ENCODE assay signal across 8 cellular contexts in the genomic region with DNA sequence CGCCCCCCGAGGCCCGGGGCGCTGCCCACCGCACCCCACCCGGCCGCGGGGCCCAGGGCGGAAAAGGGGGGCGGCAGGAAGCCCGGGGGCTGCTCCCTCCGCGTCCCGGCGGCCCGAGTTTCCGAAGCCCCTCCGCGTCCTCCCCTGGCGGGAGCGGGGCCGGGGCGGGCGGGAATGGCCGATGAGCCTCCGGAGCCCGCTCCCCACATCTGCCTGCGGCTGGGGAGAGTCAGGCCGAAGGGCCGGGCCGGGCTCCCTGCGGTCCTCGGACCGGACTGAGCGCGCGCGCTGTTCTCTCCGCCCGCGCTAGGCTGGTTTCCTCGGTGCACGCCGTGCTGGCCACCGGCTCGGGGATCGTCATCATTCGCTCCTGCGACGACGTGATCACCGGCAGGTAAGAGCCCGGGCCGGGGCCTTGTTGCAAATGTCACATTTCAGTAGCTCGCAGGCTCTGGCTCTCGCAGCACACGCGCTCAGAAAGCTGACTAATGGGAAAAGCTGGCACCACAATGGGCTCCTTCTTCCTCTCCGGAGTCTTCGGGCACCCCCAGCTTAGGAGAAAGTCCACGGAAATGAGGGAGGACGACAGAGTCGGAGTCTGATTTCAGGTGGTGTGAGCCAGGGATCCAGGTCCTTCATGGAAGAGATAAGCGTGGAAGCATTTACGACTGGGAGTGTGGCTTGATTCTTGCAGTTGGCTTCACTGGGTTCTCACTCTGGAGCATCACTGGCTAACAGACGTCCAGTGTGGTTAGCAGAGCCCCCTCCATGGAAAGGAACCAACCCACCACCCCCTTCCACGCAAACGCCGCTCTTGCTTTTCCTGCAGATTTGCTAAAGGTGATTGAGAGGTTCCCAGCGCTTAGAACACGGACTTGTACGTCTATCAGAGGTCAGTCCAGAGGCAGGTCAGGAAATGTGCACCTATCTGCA. TPM values are rescaled to one million over a fixed set of nuclear protein-coding genes. Genes with fewer than 3 reads are reported as not detected.
DNase-seq lines count a peak whose midpoint lies in the region; ATAC-seq and TF ChIP-seq lines count a peak whose summit lies in the region.

No MANE protein-coding gene starts in this region.

- POLR2A ChIA-PET in activated CD8-positive, alpha-beta T cell treated with anti-CD3 and anti-CD28 coated beads, Interleukin-2, amount 10 ng/mL, durations not matched to agents 7 days and 5 days (lab: Charles Lee): interaction anchor here (1.1 kb wide), 1 partner anchor 50 kb away, joined by 3 read pairs; the partner anchor contains the start of genes GLOD4 and MRM3
- POLR2A ChIA-PET in naive thymus-derived CD4-positive, alpha-beta T cell (lab: Charles Lee): interaction anchor here (0.9 kb wide), 1 partner anchor 18 kb away, joined by 3 read pairs; no protein-coding TSS in a partner anchor

- H4K20me1 ChIP-seq in BLaER1 treated with 17β-estradiol and CSF1 and Interleukin-3, amounts not matched to agents 10 nM and 100 nM: peaks cover 0 to 47% (median 14%) of the 10 kb centered on the region in 11 experiments; a peak in 11 of 22 replicates
- H4K20me1 ChIP-seq in KMS-11 (ENCODE audit: insufficient read depth): no peaks in the 10 kb centered on the region

- no peaks in the 10 kb centered on the region for H3K79me2 ChIP-seq in KMS-11 (ENCODE audit: insufficient read depth, low read depth)

- no peaks in the 10 kb centered on the region for H3K9me3 Mint-ChIP-seq in activated CD8-positive, alpha-beta T cell treated with anti-CD3 and anti-CD28 coated beads, Interleukin-2, amount 10 ng/mL, durations not matched to agents 7 days and 5 days (ENCODE audit: insufficient read depth)
- no peaks in the 10 kb centered on the region for H3K9me3 Mint-ChIP-seq in naive thymus-derived CD4-positive, alpha-beta T cell
- no peaks in the 10 kb centered on the region for H3K9me3 Mint-ChIP-seq in type B pancreatic cell

- H3K4me1 ChIP-seq in BLaER1 treated with 17β-estradiol and CSF1 and Interleukin-3, amounts not matched to agents 10 nM and 100 nM: peaks cover 15 to 42% (median 27%) of the 10 kb centered on the region in 10 experiments
- H3K4me1 ChIP-seq in KMS-11 (ENCODE audit: low read depth, poor library complexity, severe bottlenecking) (no peaks in the 10 kb centered on the region), esophagus squamous epithelium (peaks cover 20 to 69% (median 25%) of the 10 kb centered on the region in 3 donors)
- H3K4me1 ChIP-seq in naive thymus-derived CD4-positive, alpha-beta T cell (ENCODE audit: control insufficient read depth in 2 of 2, insufficient read depth in 2 of 2, low read length in 2 of 2): peaks cover 4 to 9% of the 10 kb centered on the region in 2 donors

- H3K9me3 ChIP-seq in BLaER1 treated with 17β-estradiol and CSF1 and Interleukin-3, amounts not matched to agents 10 nM and 100 nM (replicated peaks in 1 of 11): no peaks in the 10 kb centered on the region
- no peaks in the 10 kb centered on the region for H3K9me3 ChIP-seq in esophagus squamous epithelium
- no peaks in the 10 kb centered on the region for H3K9me3 ChIP-seq in naive thymus-derived CD4-positive, alpha-beta T cell (ENCODE audit: control insufficient read depth in 2 of 3, low read length in 3 of 3)

- peak overlapping the region; percentile 85 to 97 (median 92) for H3K9ac ChIP-seq in BLaER1 treated with 17β-estradiol and CSF1 and Interleukin-3, amounts not matched to agents 10 nM and 100 nM
- H3K9ac ChIP-seq in KMS-11: peak overlapping the region; percentile 37; the same call in 1 of the 2 replicates

- H3K36me3 Mint-ChIP-seq in activated CD8-positive, alpha-beta T cell treated with anti-CD3 and anti-CD28 coated beads, Interleukin-2, amount 10 ng/mL, durations not matched to agents 7 days and 5 days (ENCODE audit: low read depth): peaks cover 32% of the 10 kb centered on the region
- H3K36me3 Mint-ChIP-seq in naive thymus-derived CD4-positive, alpha-beta T cell: peaks cover 0 to 11% (median 0%) of the 10 kb centered on the region in 5 donors
- peaks cover 11% of the 10 kb centered on the region for H3K36me3 Mint-ChIP-seq in type B pancreatic cell

- peak overlapping the region; percentile 71 to 93 (median 90) for H3K27ac ChIP-seq in BLaER1 treated with 17β-estradiol and CSF1 and Interleukin-3, amounts not matched to agents 10 nM and 100 nM
- H3K27ac ChIP-seq in KMS-11: no peak overlapping the region
- H3K27ac ChIP-seq in esophagus squamous epithelium: peak overlapping the region; percentile 84 to 94 (median 91)
- H3K27ac ChIP-seq in naive thymus-derived CD4-positive, alpha-beta T cell (ENCODE audit: low read depth, low read length): peak overlapping the region; percentile 14

- intact Hi-C loops in esophagus squamous epithelium (cut with DNase I): no loop called here
- intact Hi-C loops in naive thymus-derived CD4-positive, alpha-beta T cell (cut with micrococcal nuclease): loop anchor here (1.0 to 5.0 kb wide), 5 partner anchors 19 to 244 kb away; partner anchors contain the start of genes GEMIN4 (in 2 of the 2), VPS53 (in 2 of the 2), GLOD4 (in 1 of the 2) and MRM3 (in 1 of the 2)

- DNase-seq in activated CD8-positive, alpha-beta T cell treated with anti-CD3 and anti-CD28 coated beads, Interleukin-2, amount 10 ng/mL, durations not matched to agents 7 days and 5 days: peak; percentile 61
- DNase-seq in esophagus squamous epithelium (lab: John Stamatoyannopoulos, UW): no peak
- peak in 3 of 9 donors; percentile 14 to 59 (median 16) for DNase-seq in naive thymus-derived CD4-positive, alpha-beta T cell
- DNase-seq in type B pancreatic cell (ENCODE audit: extremely low spot score, unreplicated experiment): peak; percentile 74
- no peak for DNase-seq in T-helper 9 cell

- H3K36me3 ChIP-seq in BLaER1 treated with 17β-estradiol and CSF1 and Interleukin-3, amounts not matched to agents 10 nM and 100 nM: peaks cover 10 to 45% (median 37%) of the 10 kb centered on the region in 11 experiments
- H3K36me3 ChIP-seq in KMS-11 (ENCODE audit: insufficient read depth): no peaks in the 10 kb centered on the region
- H3K36me3 ChIP-seq in esophagus squamous epithelium: peaks cover 0 to 18% (median 4%) of the 10 kb centered on the region in 3 donors
- no peaks in the 10 kb centered on the region for H3K36me3 ChIP-seq in naive thymus-derived CD4-positive, alpha-beta T cell (ENCODE audit: control insufficient read depth in 2 of 3, insufficient read depth in 3 of 3, low read length in 3 of 3)

- no peaks in the 10 kb centered on the region for H3K27me3 ChIP-seq in BLaER1 treated with 17β-estradiol and CSF1 and Interleukin-3, amounts not matched to agents 10 nM and 100 nM
- no peaks in the 10 kb centered on the region for H3K27me3 ChIP-seq in KMS-11 (ENCODE audit: insufficient read depth, low read depth)
- no peaks in the 10 kb centered on the region for H3K27me3 ChIP-seq in esophagus squamous epithelium
- no peaks in the 10 kb centered on the region for H3K27me3 ChIP-seq in naive thymus-derived CD4-positive, alpha-beta T cell (ENCODE audit: control insufficient read depth in 2 of 2, insufficient read depth in 2 of 2, low read length in 2 of 2)

- H3K27me3 Mint-ChIP-seq in activated CD8-positive, alpha-beta T cell treated with anti-CD3 and anti-CD28 coated beads, Interleukin-2, amount 10 ng/mL, durations not matched to agents 7 days and 5 days (ENCODE audit: low read depth): no peaks in the 10 kb centered on the region
- peaks cover 0 to 9% (median 0%) of the 10 kb centered on the region in 5 donors for H3K27me3 Mint-ChIP-seq in naive thymus-derived CD4-positive, alpha-beta T cell
- no peaks in the 10 kb centered on the region for H3K27me3 Mint-ChIP-seq in type B pancreatic cell

- peaks cover 27% of the 10 kb centered on the region for H3K4me1 Mint-ChIP-seq in activated CD8-positive, alpha-beta T cell treated with anti-CD3 and anti-CD28 coated beads, Interleukin-2, amount 10 ng/mL, durations not matched to agents 7 days and 5 days (ENCODE audit: low read depth)
- peaks cover 0 to 35% (median 6%) of the 10 kb centered on the region in 7 donors for H3K4me1 Mint-ChIP-seq in naive thymus-derived CD4-positive, alpha-beta T cell
- peaks cover 19% of the 10 kb centered on the region for H3K4me1 Mint-ChIP-seq in type B pancreatic cell (ENCODE audit: unreplicated experiment)

- CTCF ChIA-PET in activated CD8-positive, alpha-beta T cell treated with anti-CD3 and anti-CD28 coated beads, Interleukin-2, amount 10 ng/mL, durations not matched to agents 7 days and 5 days (lab: Charles Lee): interaction anchor here (0.9 to 1.3 kb wide), 2 partner anchors 18 to 22 kb away, joined by 3 to 5 read pairs; partner anchors contain the start of gene GEMIN4
- CTCF ChIA-PET in naive thymus-derived CD4-positive, alpha-beta T cell (lab: Charles Lee): no interaction called here

- TF ChIP-seq CTCF in KMS-11 (conservative IDR thresholded peaks at IDR 0.05; ENCODE audit: low read depth, low read length) (no peak), esophagus squamous epithelium (IDR thresholded peaks at IDR 0.05) (no peak), type B pancreatic cell (conservative IDR thresholded peaks at IDR 0.05) (no peak)

- WGBS in esophagus squamous epithelium, 2 donors: 27 to 31% methylated on average over 9 to 14 of the region's 72 CpGs

- peak in 1 of 4 donors; percentile 12 for TF ChIP-seq POLR2A in esophagus squamous epithelium (IDR thresholded peaks at IDR 0.05)

- H3K4me2 ChIP-seq in BLaER1 treated with 17β-estradiol and CSF1 and Interleukin-3, amounts not matched to agents 10 nM and 100 nM: peak overlapping the region; percentile 82 to 98 (median 94)
- peak overlapping the region; percentile 29; the same call in 1 of the 2 replicates for H3K4me2 ChIP-seq in KMS-11

- no peak overlapping the region for H2AFZ ChIP-seq in KMS-11 (ENCODE audit: low read depth)

- H3K4me3 ChIP-seq in BLaER1 treated with 17β-estradiol and CSF1 and Interleukin-3, amounts not matched to agents 10 nM and 100 nM: peak overlapping the region; percentile 83 to 94 (median 90)
- H3K4me3 ChIP-seq in KMS-11 (IDR thresholded peaks at IDR 0.05; ENCODE audit: insufficient read depth, low read depth, low read length) (no peak overlapping the region), esophagus squamous epithelium (peak overlapping the region; percentile 79 to 98 (median 90))
- H3K4me3 ChIP-seq in naive thymus-derived CD4-positive, alpha-beta T cell (ENCODE audit: low read length): peak overlapping the region; percentile 33

- peak overlapping the region; percentile 83 for H3K27ac Mint-ChIP-seq in activated CD8-positive, alpha-beta T cell treated with anti-CD3 and anti-CD28 coated beads, Interleukin-2, amount 10 ng/mL, durations not matched to agents 7 days and 5 days
- H3K27ac Mint-ChIP-seq in naive thymus-derived CD4-positive, alpha-beta T cell: peak overlapping the region in 3 of 9 donors; percentile 23 to 86 (median 47)
- H3K27ac Mint-ChIP-seq in type B pancreatic cell: peak overlapping the region; percentile 86

- ATAC-seq in GM19438 (IDR thresholded peaks at IDR 0.05; ENCODE audit: low read depth, unreplicated experiment): peak; percentile 32
- ATAC-seq in activated CD8-positive, alpha-beta T cell treated with anti-CD3 and anti-CD28 coated beads, Interleukin-2, amount 10 ng/mL, durations not matched to agents 7 days and 5 days: peak; percentile 43
- peak; percentile 44 for ATAC-seq in naive thymus-derived CD4-positive, alpha-beta T cell

- peak overlapping the region; percentile 85 for H3K4me3 Mint-ChIP-seq in activated CD8-positive, alpha-beta T cell treated with anti-CD3 and anti-CD28 coated beads, Interleukin-2, amount 10 ng/mL, durations not matched to agents 7 days and 5 days
- peak overlapping the region; percentile 69 to 90 (median 84) for H3K4me3 Mint-ChIP-seq in naive thymus-derived CD4-positive, alpha-beta T cell
- H3K4me3 Mint-ChIP-seq in type B pancreatic cell: peak overlapping the region; percentile 94

RNA-seq across cellular contexts. Expression of gene TLCD3A, which starts 0.7 kb away (rescaled TPM):
- 10 to 100 TPM; 17.0 to 17.9 TPM for total RNA-seq in activated CD8-positive, alpha-beta T cell treated with anti-CD3 and anti-CD28 coated beads, Interleukin-2, amount 10 ng/mL, durations not matched to agents 7 days and 5 days
- total RNA-seq in esophagus squamous epithelium: 10 to 100 TPM; 12.7 to 31.9 (median 20.9) TPM
- 10 to 100 TPM in 1 of 5 experiments, 1 to 10 TPM in 2, under 1 TPM in 2; 0.54 to 21.5 (median 1.2) TPM for total RNA-seq in naive thymus-derived CD4-positive, alpha-beta T cell
- under 1 TPM in 1 of 2 donors, not detected in 1; 0.36 TPM for polyA plus RNA-seq in naive thymus-derived CD4-positive, alpha-beta T cell
- 15.0 and 19.3 TPM in 2 replicates for total RNA-seq in type B pancreatic cell (ENCODE audit: low replicate concordance)

RNA-seq across cellular contexts. Expression of gene VPS53, which starts 18.4 kb away (rescaled TPM):
- total RNA-seq in activated CD8-positive, alpha-beta T cell treated with anti-CD3 and anti-CD28 coated beads, Interleukin-2, amount 10 ng/mL, durations not matched to agents 7 days and 5 days: 10 to 100 TPM; 71.4 to 76.0 TPM
- total RNA-seq in esophagus squamous epithelium: 10 to 100 TPM; 20.9 to 28.8 (median 27.6) TPM
- total RNA-seq in naive thymus-derived CD4-positive, alpha-beta T cell: 10 to 100 TPM; 78.9 to 98.8 (median 81.2) TPM
- 10 to 100 TPM; 10.2 to 12.1 TPM for polyA plus RNA-seq in naive thymus-derived CD4-positive, alpha-beta T cell
- 62.1 and 68.0 TPM in 2 replicates for total RNA-seq in type B pancreatic cell (ENCODE audit: low replicate concordance)

RNA-seq across cellular contexts. Expression of gene GEMIN4, which starts 19.0 kb away (rescaled TPM):
- 10 to 100 TPM; 41.4 to 45.8 TPM for total RNA-seq in activated CD8-positive, alpha-beta T cell treated with anti-CD3 and anti-CD28 coated beads, Interleukin-2, amount 10 ng/mL, durations not matched to agents 7 days and 5 days
- total RNA-seq in esophagus squamous epithelium (10 to 100 TPM; 16.6 to 33.0 (median 20.1) TPM), type B pancreatic cell (ENCODE audit: low replicate concordance) (26.1 and 34.5 TPM in 2 replicates)
- 10 to 100 TPM; 15.5 to 35.0 (median 28.9) TPM for total RNA-seq in naive thymus-derived CD4-positive, alpha-beta T cell
- polyA plus RNA-seq in naive thymus-derived CD4-positive, alpha-beta T cell: 10 to 100 TPM; 24.4 to 49.3 TPM

RNA-seq across cellular contexts. Expression of gene GLOD4, which starts 49.0 kb away (rescaled TPM):
- 10 to 100 TPM; 57.5 to 59.1 TPM for total RNA-seq in activated CD8-positive, alpha-beta T cell treated with anti-CD3 and anti-CD28 coated beads, Interleukin-2, amount 10 ng/mL, durations not matched to agents 7 days and 5 days
- total RNA-seq in esophagus squamous epithelium (10 to 100 TPM; 37.4 to 89.2 (median 46.0) TPM), type B pancreatic cell (ENCODE audit: low replicate concordance) (83.1 and 99.4 TPM in 2 replicates)
- 10 to 100 TPM; 60.1 to 79.0 (median 77.6) TPM for total RNA-seq in naive thymus-derived CD4-positive, alpha-beta T cell
- 100 to 1,000 TPM in 1 of 2 donors, 10 to 100 TPM in 1; 94.2 to 102 TPM for polyA plus RNA-seq in naive thymus-derived CD4-positive, alpha-beta T cell

RNA-seq across cellular contexts. Expression of gene MRM3, which starts 49.1 kb away (rescaled TPM):
- 10 to 100 TPM; 19.4 to 19.6 TPM for total RNA-seq in activated CD8-positive, alpha-beta T cell treated with anti-CD3 and anti-CD28 coated beads, Interleukin-2, amount 10 ng/mL, durations not matched to agents 7 days and 5 days
- total RNA-seq in esophagus squamous epithelium: 10 to 100 TPM; 15.7 to 25.7 (median 18.7) TPM
- total RNA-seq in naive thymus-derived CD4-positive, alpha-beta T cell: 10 to 100 TPM; 19.3 to 47.1 (median 25.9) TPM
- polyA plus RNA-seq in naive thymus-derived CD4-positive, alpha-beta T cell: 10 to 100 TPM; 24.4 to 32.5 TPM
- 17.7 and 21.3 TPM in 2 replicates for total RNA-seq in type B pancreatic cell (ENCODE audit: low replicate concordance)

Comparison
In these comparisons a context has a peak if more than half of its experiments do, and no peak if none do; other contexts are left out.
1. DNase-seq: peak in activated CD8-positive, alpha-beta T cell treated with anti-CD3 and anti-CD28 coated beads, Interleukin-2, amount 10 ng/mL, durations not matched to agents 7 days and 5 days (single experiment) and type B pancreatic cell (single experiment); none in esophagus squamous epithelium (single experiment) and T-helper 9 cell (single experiment).
2. Peak in every context shown above with its lines, with median percentiles within 50 percentile points of each other: ATAC-seq and H3K4me3 Mint-ChIP-seq.